In the genomic region with DNA sequence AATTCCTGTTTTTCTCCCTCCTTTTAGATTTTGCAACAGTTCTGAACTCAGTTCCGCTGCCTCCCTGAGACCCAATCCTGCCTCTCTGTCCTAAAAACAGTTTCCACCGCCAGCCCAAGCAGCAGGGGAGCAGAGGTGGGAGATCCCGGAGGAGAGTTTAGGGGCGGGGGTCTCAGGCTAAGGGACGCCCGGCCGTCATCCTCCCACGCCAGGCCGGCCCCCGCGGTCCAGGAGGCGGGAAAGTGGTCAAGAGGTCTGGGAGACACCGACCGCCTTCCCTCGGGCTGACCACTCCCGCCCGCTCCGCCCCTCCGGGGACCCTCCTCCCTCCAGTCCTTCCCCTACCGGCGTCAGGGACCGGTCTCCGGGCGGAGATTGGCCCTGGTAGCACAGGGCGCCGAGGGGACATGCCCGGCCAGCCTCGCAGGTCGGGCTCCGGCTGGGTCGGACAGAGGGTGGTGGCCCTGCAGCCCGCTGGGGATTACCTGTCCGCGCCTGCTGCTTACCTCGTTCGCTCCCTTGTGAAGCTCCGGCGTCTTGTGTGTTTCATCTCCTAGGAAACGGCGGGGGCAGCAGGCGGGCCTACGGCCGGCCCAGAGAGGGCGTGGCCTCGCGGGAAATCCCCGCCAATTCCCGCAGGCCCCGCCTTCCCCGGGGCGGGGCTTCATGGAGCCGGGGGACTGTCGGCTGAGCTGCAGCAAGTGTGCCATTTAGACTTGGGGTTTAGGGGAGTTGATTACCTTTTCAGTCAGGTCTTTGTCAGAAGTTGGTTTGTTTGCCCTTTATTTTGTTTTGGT, we compare ENCODE assay signal across 8 cellular contexts. TPM values are rescaled to one million over a fixed set of nuclear protein-coding genes. Genes with fewer than 3 reads are reported as not detected.
DNase-seq lines count a peak whose midpoint lies in the region; ATAC-seq and TF ChIP-seq lines count a peak whose summit lies in the region.

Gene MAK, minus strand, starts transcription at position 543 of the 797 bp plus-strand sequence. CDS start 7,891 bp downstream, outside the sequence.

- BruUV-seq in Panc1 (replicated peaks; lab: Mats Ljungman, UMichigan), result no TSS peak

- H3K4me1 ChIP-seq in Panc1 (ENCODE audit: control insufficient read depth, insufficient read depth, low read length), result peaks cover 4% of the 10 kb centered on the region; the same call in 1 of the 2 replicates
- H3K4me1 ChIP-seq in naive thymus-derived CD4-positive, alpha-beta T cell (ENCODE audit: control insufficient read depth in 2 of 2, insufficient read depth in 2 of 2, low read length in 2 of 2), result peaks cover 14 to 20% of the 10 kb centered on the region in 2 donors

- POLR2A ChIA-PET in Panc1 (lab: Charles Lee), result interaction anchor here (0.6 kb wide), 1 partner anchor 315 kb away, joined by 3 read pairs; no protein-coding TSS in a partner anchor
- POLR2A ChIA-PET in naive thymus-derived CD4-positive, alpha-beta T cell (lab: Charles Lee), result no interaction called here

- H3K9me3 Mint-ChIP-seq in activated T-cell treated with anti-CD3 and anti-CD28 coated beads, Interleukin-2, amount 50 U/mL, for 72 hours, result no peaks in the 10 kb centered on the region
- H3K9me3 Mint-ChIP-seq in naive thymus-derived CD4-positive, alpha-beta T cell, result peaks cover 0 to 22% (median 4%) of the 10 kb centered on the region in 11 donors
- H3K9me3 Mint-ChIP-seq in stimulated activated effector memory CD8-positive, alpha-beta T cell treated with anti-CD3 and anti-CD28 coated beads, Interleukin-12 subunit alpha, Interleukin-12 subunit beta, amount 100 ng/mL, for 72 hours, result no peaks in the 10 kb centered on the region

- intact Hi-C loops in Panc1 (cut with micrococcal nuclease; ENCODE audit: unreplicated experiment), result no loop called here
- intact Hi-C loops in naive thymus-derived CD4-positive, alpha-beta T cell (cut with micrococcal nuclease), result loop anchor here (1.0 to 5.0 kb wide), 6 partner anchors 91 to 699 kb away; partner anchors contain the start of genes C6orf52 (in 2 of the 2), PAK1IP1 (in 2 of the 2), SMIM13 (in 2 of the 2) and TMEM14B (in 2 of the 2)

- CTCF ChIA-PET in Panc1 (lab: Charles Lee), result interaction anchor here (1.0 kb wide), 1 partner anchor 231 kb away, joined by 3 read pairs; no protein-coding TSS in a partner anchor
- CTCF ChIA-PET in naive thymus-derived CD4-positive, alpha-beta T cell (lab: Charles Lee), result no interaction called here

- H3K36me3 Mint-ChIP-seq in activated T-cell treated with anti-CD3 and anti-CD28 coated beads, Interleukin-2, amount 50 U/mL, for 72 hours (ENCODE audit: insufficient read depth in 2 of 2), result peaks cover 2 to 5% of the 10 kb centered on the region in 2 donors
- peaks cover 0 to 21% (median 4%) of the 10 kb centered on the region in 5 donors for H3K36me3 Mint-ChIP-seq in naive thymus-derived CD4-positive, alpha-beta T cell
- H3K36me3 Mint-ChIP-seq in stimulated activated effector memory CD8-positive, alpha-beta T cell treated with anti-CD3 and anti-CD28 coated beads, Interleukin-12 subunit alpha, Interleukin-12 subunit beta, amount 100 ng/mL, for 72 hours, result peaks cover 10% of the 10 kb centered on the region

- peaks cover 38% of the 10 kb centered on the region for H3K4me1 Mint-ChIP-seq in activated T-cell treated with anti-CD3 and anti-CD28 coated beads, Interleukin-2, amount 50 U/mL, for 72 hours (ENCODE audit: low read depth)
- peaks cover 10 to 22% (median 19%) of the 10 kb centered on the region in 7 donors for H3K4me1 Mint-ChIP-seq in naive thymus-derived CD4-positive, alpha-beta T cell
- peaks cover 34% of the 10 kb centered on the region for H3K4me1 Mint-ChIP-seq in stimulated activated effector memory CD8-positive, alpha-beta T cell treated with anti-CD3 and anti-CD28 coated beads, Interleukin-12 subunit alpha, Interleukin-12 subunit beta, amount 100 ng/mL, for 72 hours

- no peak for TF ChIP-seq EP300 in Ishikawa (IDR thresholded peaks at IDR 0.05; ENCODE audit: borderline replicate concordance)

- no peak for TF ChIP-seq RAD21 in Ishikawa (IDR thresholded peaks at IDR 0.05; ENCODE audit: low read depth)

- in situ Hi-C loops in Panc1 (cut with HindIII; ENCODE audit: low pct_unique_long_range_greater_than_20kb, low sequenced_read_pairs), result no loop called here

- peak; percentile 80 for ATAC-seq in GM21717 (IDR thresholded peaks at IDR 0.05; ENCODE audit: unreplicated experiment)
- ATAC-seq in Panc1, result peak; percentile 98
- ATAC-seq in activated T-cell treated with anti-CD3 and anti-CD28 coated beads, Interleukin-2, amount 50 U/mL, for 72 hours (replicated peaks in 1 of 2), result peak; percentile 82 to 86
- peak; percentile 98 for ATAC-seq in naive thymus-derived CD4-positive, alpha-beta T cell
- ATAC-seq in stimulated activated effector memory CD8-positive, alpha-beta T cell treated with anti-CD3 and anti-CD28 coated beads, Interleukin-12 subunit alpha, Interleukin-12 subunit beta, amount 100 ng/mL, for 72 hours, result peak; percentile 81

- peak; percentile 98 for DNase-seq in DMS53 (lab: John Stamatoyannopoulos, UW)
- peak; percentile 58 for DNase-seq in Panc1 (ENCODE audit: low read depth, low spot score)
- peak; percentile 88 to 94 for DNase-seq in activated T-cell treated with anti-CD3 and anti-CD28 coated beads, Interleukin-2, amount 50 U/mL, for 72 hours
- peak; percentile 60 for DNase-seq in fibroblast of gingiva (ENCODE audit: low read depth)
- DNase-seq in naive thymus-derived CD4-positive, alpha-beta T cell, result peak; percentile 80 to 93 (median 86)
- peak; percentile 90 to 94 for DNase-seq in stimulated activated effector memory CD8-positive, alpha-beta T cell treated with anti-CD3 and anti-CD28 coated beads, Interleukin-12 subunit alpha, Interleukin-12 subunit beta, amount 100 ng/mL, for 72 hours (ENCODE audit: low spot score in 2 of 2)

- H3K4me3 Mint-ChIP-seq in activated T-cell treated with anti-CD3 and anti-CD28 coated beads, Interleukin-2, amount 50 U/mL, for 72 hours, result peak within 1 kb of the TSS; percentile 70 to 92
- peak within 1 kb of the TSS; percentile 71 to 89 (median 78) for H3K4me3 Mint-ChIP-seq in naive thymus-derived CD4-positive, alpha-beta T cell
- peak within 1 kb of the TSS; percentile 78 for H3K4me3 Mint-ChIP-seq in stimulated activated effector memory CD8-positive, alpha-beta T cell treated with anti-CD3 and anti-CD28 coated beads, Interleukin-12 subunit alpha, Interleukin-12 subunit beta, amount 100 ng/mL, for 72 hours

- no peaks in the 10 kb centered on the region for H3K36me3 ChIP-seq in Panc1 (ENCODE audit: control insufficient read depth, insufficient read depth, low read length)
- no peaks in the 10 kb centered on the region for H3K36me3 ChIP-seq in naive thymus-derived CD4-positive, alpha-beta T cell (ENCODE audit: control insufficient read depth in 2 of 3, insufficient read depth in 3 of 3, low read length in 3 of 3)

- H3K9me3 ChIP-seq in Panc1 (ENCODE audit: control insufficient read depth, insufficient read depth, low read depth, low read length), result no peaks in the 10 kb centered on the region
- H3K9me3 ChIP-seq in naive thymus-derived CD4-positive, alpha-beta T cell (ENCODE audit: control insufficient read depth in 2 of 3, low read length in 3 of 3), result no peaks in the 10 kb centered on the region

- H3K4me3 ChIP-seq in Panc1 (ENCODE audit: low read depth in 2 of 2, low read length in 2 of 2), result peak within 1 kb of the TSS; percentile 86 to 92
- peak within 1 kb of the TSS; percentile 59 for H3K4me3 ChIP-seq in naive thymus-derived CD4-positive, alpha-beta T cell (ENCODE audit: low read length)

- no peak for TF ChIP-seq CTCF in Panc1 (IDR thresholded peaks at IDR 0.05)

- no peaks in the 10 kb centered on the region for H3K27me3 ChIP-seq in Panc1 (ENCODE audit: control insufficient read depth, insufficient read depth, low read length)
- peaks cover 23 to 29% of the 10 kb centered on the region in 2 donors for H3K27me3 ChIP-seq in naive thymus-derived CD4-positive, alpha-beta T cell (ENCODE audit: control insufficient read depth in 2 of 2, insufficient read depth in 2 of 2, low read length in 2 of 2)

- H3K27ac Mint-ChIP-seq in activated T-cell treated with anti-CD3 and anti-CD28 coated beads, Interleukin-2, amount 50 U/mL, for 72 hours, result peak within 1 kb of the TSS; percentile 79
- peak within 1 kb of the TSS in 4 of 9 donors; percentile 21 to 87 (median 55) for H3K27ac Mint-ChIP-seq in naive thymus-derived CD4-positive, alpha-beta T cell
- peak within 1 kb of the TSS; percentile 97 for H3K27ac Mint-ChIP-seq in stimulated activated effector memory CD8-positive, alpha-beta T cell treated with anti-CD3 and anti-CD28 coated beads, Interleukin-12 subunit alpha, Interleukin-12 subunit beta, amount 100 ng/mL, for 72 hours

- H3K27me3 Mint-ChIP-seq in activated T-cell treated with anti-CD3 and anti-CD28 coated beads, Interleukin-2, amount 50 U/mL, for 72 hours (ENCODE audit: low read depth), result peaks cover 54% of the 10 kb centered on the region
- peaks cover 52 to 65% (median 61%) of the 10 kb centered on the region in 5 donors for H3K27me3 Mint-ChIP-seq in naive thymus-derived CD4-positive, alpha-beta T cell

- H3K27ac ChIP-seq in Panc1 (ENCODE audit: low read length), result peak within 1 kb of the TSS; percentile 75
- no peak within 1 kb of the TSS for H3K27ac ChIP-seq in naive thymus-derived CD4-positive, alpha-beta T cell (ENCODE audit: low read depth, low read length)

TF ChIP-seq in Ishikawa, 13 proteins besides CTCF, POLR2A, EP300 and RAD21 (continues in another document):
- no peak for TF ChIP-seq TCF12 (IDR thresholded peaks at IDR 0.05; ENCODE audit: low read depth)
- TF ChIP-seq ZBTB7A (IDR thresholded peaks at IDR 0.05; ENCODE audit: low read depth), result peak; percentile 91
- TF ChIP-seq, protein P1, sequence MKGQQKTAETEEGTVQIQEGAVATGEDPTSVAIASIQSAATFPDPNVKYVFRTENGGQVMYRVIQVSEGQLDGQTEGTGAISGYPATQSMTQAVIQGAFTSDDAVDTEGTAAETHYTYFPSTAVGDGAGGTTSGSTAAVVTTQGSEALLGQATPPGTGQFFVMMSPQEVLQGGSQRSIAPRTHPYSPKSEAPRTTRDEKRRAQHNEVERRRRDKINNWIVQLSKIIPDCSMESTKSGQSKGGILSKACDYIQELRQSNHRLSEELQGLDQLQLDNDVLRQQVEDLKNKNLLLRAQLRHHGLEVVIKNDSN (IDR thresholded peaks at IDR 0.05), result no peak
- no peak for TF ChIP-seq FOXM1 (IDR thresholded peaks at IDR 0.05; ENCODE audit: borderline replicate concordance, low read depth)
- TF ChIP-seq MAX (IDR thresholded peaks at IDR 0.05), result peak; percentile 49; the same call in 1 of the 2 replicates
- TF ChIP-seq NFIC (IDR thresholded peaks at IDR 0.05), result no peak
- TF ChIP-seq YY1 (IDR thresholded peaks at IDR 0.05; ENCODE audit: low read depth), result no peak
- TF ChIP-seq TAF1 (IDR thresholded peaks at IDR 0.05; ENCODE audit: low read depth), result no peak

RNA-seq across cellular contexts. Expression of gene MAK, which starts in this region (rescaled TPM):
- 0.21 TPM for total RNA-seq in Panc1 (2021; ENCODE audit: unreplicated experiment)
- 0.17 TPM for polyA plus RNA-seq in Panc1 (2012; ENCODE audit: insufficient read length)
- total RNA-seq in activated T-cell treated with anti-CD3 and anti-CD28 coated beads, Interleukin-2, amount 50 U/mL, for 72 hours, result under 1 TPM; 0.48 to 0.90 TPM
- under 1 TPM in 2 of 5 experiments, not detected in 3; 0.34 to 0.42 TPM for total RNA-seq in naive thymus-derived CD4-positive, alpha-beta T cell
- under 1 TPM in 1 of 2 donors, not detected in 1; 0.07 TPM for polyA plus RNA-seq in naive thymus-derived CD4-positive, alpha-beta T cell

Comparison
In these comparisons a context has a peak if more than half of its experiments do, and no peak if none do; other contexts are left out.
1. Peak in DNase-seq, ATAC-seq, H3K4me3 ChIP-seq and H3K27ac ChIP-seq in Panc1; RNA of the gene not detected or under 1 TPM.
2. Peak in DNase-seq and ATAC-seq in activated T-cell treated with anti-CD3 and anti-CD28 coated beads, Interleukin-2, amount 50 U/mL, for 72 hours; RNA of the gene not detected or under 1 TPM.
3. Peak in DNase-seq, ATAC-seq and H3K4me3 ChIP-seq in naive thymus-derived CD4-positive, alpha-beta T cell; RNA of the gene not detected or under 1 TPM.